9 cellular contexts compared by ENCODE assay signal in the genomic region with DNA sequence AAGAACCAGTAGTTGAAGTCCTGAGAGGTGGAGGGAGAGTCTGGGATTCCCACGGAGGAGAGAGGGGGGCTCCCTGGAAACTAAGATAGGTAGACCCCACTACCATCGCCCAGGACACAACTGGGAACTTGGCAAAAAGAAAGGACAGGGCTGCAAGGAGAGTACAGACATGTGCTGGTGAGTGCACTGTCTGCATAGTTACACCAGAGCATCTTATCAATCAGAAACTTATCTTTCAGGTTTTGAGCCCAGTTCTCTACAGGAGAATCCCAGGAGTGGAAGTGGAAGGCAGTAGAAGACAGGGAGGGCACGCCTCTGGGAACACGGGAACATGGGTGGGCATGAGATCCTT. TPM values are rescaled to one million over a fixed set of nuclear protein-coding genes. Genes with fewer than 3 reads are reported as not detected.
DNase-seq lines count a peak whose midpoint lies in the region; ATAC-seq, FAIRE-seq and TF ChIP-seq lines count a peak whose summit lies in the region.
"Had no signal": no experiment of that assay in that cellular context is flagged by ENCODE, and none has a peak within 500 bp of the region (broad histone marks: within the 10 kb centered on the region; RNA-seq: fewer than 3 reads in every experiment).

No MANE protein-coding gene starts in this region.

- peak overlapping the region; percentile 37; the same call in 1 of the 2 replicates for H3K27ac Mint-ChIP-seq in WTC11

- ATAC-seq in heart right ventricle (peak in 2 of 8 donors; percentile 1 to 2), WTC11 (no peak), lower lobe of right lung (peak in 1 of 2 donors; percentile 4)

- TF ChIP-seq POLR2A in uterus (IDR thresholded peaks at IDR 0.05) = no peak

- CTCF ChIA-PET in WTC11 (lab: Charles Lee) = interaction anchor here (1.0 kb wide), 1 partner anchor 21 kb away, joined by 4 read pairs; no protein-coding TSS in a partner anchor

- no peaks in the 10 kb centered on the region for H3K9me3 Mint-ChIP-seq in WTC11

- H3K27me3 ChIP-seq in heart right ventricle (no peaks in the 10 kb centered on the region), lower lobe of right lung (ENCODE audit: low read depth) (no peaks in the 10 kb centered on the region), uterus (no peaks in the 10 kb centered on the region), small intestine (ENCODE audit: control insufficient read depth in 2 of 2, insufficient read depth in 2 of 2, low read length in 2 of 2) (no peaks in the 10 kb centered on the region)

- TF ChIP-seq CTCF in heart right ventricle (IDR thresholded peaks at IDR 0.05) (no peak), WTC11 (IDR thresholded peaks at IDR 0.05) (no peak), lower lobe of right lung (IDR thresholded peaks at IDR 0.05) (no peak), uterus (IDR thresholded peaks at IDR 0.05) (no peak)

- H3K9me3 ChIP-seq in heart right ventricle (no peaks in the 10 kb centered on the region), lower lobe of right lung (no peaks in the 10 kb centered on the region), uterus (no peaks in the 10 kb centered on the region), small intestine (ENCODE audit: control insufficient read depth, low read depth) (no peaks in the 10 kb centered on the region)

- no peak for FAIRE-seq in small intestine (lab: Jason Lieb, UNC)

- no peak overlapping the region for H3K4me3 Mint-ChIP-seq in WTC11

- H3K4me1 ChIP-seq in heart right ventricle (peaks cover 20 to 83% (median 40%) of the 10 kb centered on the region in 9 donors), lower lobe of right lung (peaks cover 47% of the 10 kb centered on the region), uterus (no peaks in the 10 kb centered on the region), small intestine (ENCODE audit: control insufficient read depth in 2 of 2, insufficient read depth in 1 of 2, low read depth in 1 of 2, low read length in 1 of 2) (peaks cover 0 to 5% of the 10 kb centered on the region in 2 donors)

- H3K27ac ChIP-seq in heart right ventricle = peak overlapping the region; percentile 27 to 91 (median 80)
- peak overlapping the region; percentile 75 for H3K27ac ChIP-seq in lower lobe of right lung
- peak overlapping the region; percentile 51 to 55 for H3K27ac ChIP-seq in uterus
- H3K27ac ChIP-seq in small intestine (ENCODE audit: low read depth in 1 of 2, low read length in 1 of 2) = peak overlapping the region in 1 of 2 donors; percentile 52

- peaks cover 16% of the 10 kb centered on the region for H3K36me3 Mint-ChIP-seq in WTC11

- DNase-seq in heart right ventricle (no peak), cardiac septum (ENCODE audit: low spot score) (no peak), WTC11 (ENCODE audit: low spot score) (no peak), lower lobe of right lung (no peak), uterus (no peak), NCI-H1436 treated with DMSO at 0.1 percent for 48 hours (lab: John Stamatoyannopoulos, UW) (no peak), SW480 (ENCODE audit: low spot score) (no peak), small intestine (no peak)

- intact Hi-C loops in heart right ventricle (cut with DNase I) (no loop called here), cardiac septum (cut with DNase I) (no loop called here), lower lobe of right lung (cut with DNase I) (no loop called here), uterus (cut with DNase I; ENCODE audit: low total_unique reads) (no loop called here)

- POLR2A ChIA-PET in WTC11 (lab: Charles Lee) = interaction anchor here (1.6 kb wide), 1 partner anchor 18 kb away, joined by 4 read pairs; a partner anchor contains a TSS

- H3K4me1 Mint-ChIP-seq in WTC11 = peaks cover 9% of the 10 kb centered on the region

- peaks cover 5 to 50% (median 15%) of the 10 kb centered on the region in 9 donors for H3K36me3 ChIP-seq in heart right ventricle
- H3K36me3 ChIP-seq in lower lobe of right lung = peaks cover 46% of the 10 kb centered on the region
- no peaks in the 10 kb centered on the region for H3K36me3 ChIP-seq in uterus
- peaks cover 4 to 9% of the 10 kb centered on the region in 2 donors for H3K36me3 ChIP-seq in small intestine (ENCODE audit: control insufficient read depth in 2 of 2, insufficient read depth in 2 of 2, low read length in 2 of 2)

- WGBS in heart right ventricle, 2 donors = 47 to 67% methylated on average over 4 of the region's 4 CpGs
- 63 to 68% (median 64%) methylated on average over 4 of the region's 4 CpGs for WGBS in small intestine, 3 donors

- H3K4me3 ChIP-seq in heart right ventricle (peak overlapping the region in 1 of 10 donors; percentile 33), lower lobe of right lung (peak overlapping the region; percentile 2), uterus (no peak overlapping the region), small intestine (ENCODE audit: low read depth in 1 of 2, low read length in 2 of 2) (no peak overlapping the region)

- no peaks in the 10 kb centered on the region; the same call in 1 of the 2 replicates for H3K27me3 Mint-ChIP-seq in WTC11 (ENCODE audit: low read depth)

TF ChIP-seq in WTC11, 78 proteins besides CTCF, POLR2A, EP300 and RAD21 (continues in another document):
- TF ChIP-seq, protein P1, sequence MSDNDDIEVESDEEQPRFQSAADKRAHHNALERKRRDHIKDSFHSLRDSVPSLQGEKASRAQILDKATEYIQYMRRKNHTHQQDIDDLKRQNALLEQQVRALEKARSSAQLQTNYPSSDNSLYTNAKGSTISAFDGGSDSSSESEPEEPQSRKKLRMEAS (CRISPR knock-in tag; IDR thresholded peaks at IDR 0.05) = no peak
- TF ChIP-seq ATF1 (CRISPR knock-in tag; IDR thresholded peaks at IDR 0.05) (no peak), ZBTB21 (CRISPR knock-in tag; IDR thresholded peaks at IDR 0.05; ENCODE audit: borderline replicate concordance) (no peak), ZNF423 (CRISPR knock-in tag; IDR thresholded peaks at IDR 0.05) (no peak)
- TF ChIP-seq, protein P2, sequence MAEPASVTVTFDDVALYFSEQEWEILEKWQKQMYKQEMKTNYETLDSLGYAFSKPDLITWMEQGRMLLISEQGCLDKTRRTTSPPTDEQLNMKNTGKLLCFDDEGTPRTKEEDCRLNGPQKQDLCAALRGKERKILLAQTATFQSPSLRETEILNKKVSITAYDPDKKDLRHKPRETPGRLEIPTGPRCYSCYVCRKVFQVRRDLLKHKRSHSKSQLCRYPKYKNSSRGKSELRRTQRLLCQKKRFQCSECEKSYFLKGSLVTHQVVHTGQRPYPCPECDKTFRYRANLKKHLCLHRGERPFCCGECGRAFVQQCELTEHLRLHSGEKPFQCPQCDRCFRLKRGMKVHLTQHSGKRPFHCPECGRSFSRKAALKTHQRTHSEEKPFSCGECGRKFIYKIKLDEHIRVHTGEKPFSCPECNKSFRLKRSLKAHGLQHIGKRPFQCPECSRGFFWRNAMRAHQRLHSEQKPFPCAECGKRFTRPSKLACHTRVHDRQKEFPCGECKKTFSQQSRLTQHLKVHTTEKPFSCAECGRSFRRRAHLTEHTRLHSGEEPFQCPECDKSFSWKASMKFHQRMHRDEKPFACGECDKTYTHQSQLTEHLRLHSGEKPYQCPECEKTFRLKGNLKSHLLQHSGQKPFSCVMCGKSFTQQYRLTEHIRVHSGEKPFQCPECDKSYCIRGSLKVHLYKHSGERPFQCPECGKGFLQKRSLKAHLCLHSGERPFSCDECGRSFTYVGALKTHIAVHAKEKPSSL (CRISPR knock-in tag; conservative IDR thresholded peaks at IDR 0.05) = no peak
- TF ChIP-seq, protein P3, sequence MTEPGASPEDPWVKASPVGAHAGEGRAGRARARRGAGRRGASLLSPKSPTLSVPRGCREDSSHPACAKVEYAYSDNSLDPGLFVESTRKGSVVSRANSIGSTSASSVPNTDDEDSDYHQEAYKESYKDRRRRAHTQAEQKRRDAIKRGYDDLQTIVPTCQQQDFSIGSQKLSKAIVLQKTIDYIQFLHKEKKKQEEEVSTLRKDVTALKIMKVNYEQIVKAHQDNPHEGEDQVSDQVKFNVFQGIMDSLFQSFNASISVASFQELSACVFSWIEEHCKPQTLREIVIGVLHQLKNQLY (CRISPR knock-in tag; IDR thresholded peaks at IDR 0.05) = no peak

RNA-seq across cellular contexts. Expression of a gene that starts 12.2 kb away (rescaled TPM):
- total RNA-seq in heart right ventricle = 10 to 100 TPM in 9 of 10 donors, 1 to 10 TPM in 1; 9.7 to 15.8 (median 11.7) TPM
- 10 to 100 TPM; 18.5 to 22.2 TPM for polyA plus RNA-seq in heart right ventricle
- 9.5 TPM for total RNA-seq in cardiac septum
- total RNA-seq in WTC11 (2021) = 14.9 to 19.5 TPM (median 17.1 TPM) in 3 replicates
- 17.8 TPM for total RNA-seq in lower lobe of right lung
- total RNA-seq in uterus = 10 to 100 TPM; 19.7 to 38.5 (median 20.8) TPM
- polyA plus RNA-seq in small intestine = 10 to 100 TPM; 28.9 to 47.3 (median 34.7) TPM

RNA-seq across cellular contexts. Expression of a gene that starts 12.5 kb away (rescaled TPM):
- under 1 TPM in 2 of 10 donors, not detected in 8; 0.15 to 0.86 TPM for total RNA-seq in heart right ventricle
- under 1 TPM; 0.06 to 0.44 TPM for polyA plus RNA-seq in heart right ventricle
- total RNA-seq in cardiac septum = not detected
- 0.46 to 1.2 TPM (median 0.87 TPM) in 3 replicates for total RNA-seq in WTC11 (2021)
- not detected for total RNA-seq in lower lobe of right lung
- total RNA-seq in uterus = under 1 TPM in 1 of 4 donors, not detected in 3; 0.30 TPM
- polyA plus RNA-seq in small intestine = under 1 TPM in 1 of 3 donors, not detected in 2; 0.24 TPM
- total RNA-seq: dermis microvascular lymphatic vessel endothelial cell had no signal

RNA-seq across cellular contexts. Expression of a gene that starts 13.2 kb away (rescaled TPM):
- total RNA-seq in heart right ventricle (1 to 10 TPM in 9 of 10 donors, under 1 TPM in 1; 0.97 to 2.2 (median 2.0) TPM), cardiac septum (2.6 TPM), WTC11 (2021) (2.7 to 4.1 TPM (median 4.0 TPM) in 3 replicates), lower lobe of right lung (1.6 TPM), uterus (1 to 10 TPM in 2 of 4 donors, not detected in 2; 1.2 to 1.6 TPM)
- polyA plus RNA-seq in heart right ventricle (1 to 10 TPM in 1 of 2 donors, under 1 TPM in 1; 0.88 to 2.5 TPM), small intestine (1 to 10 TPM in 2 of 3 donors, under 1 TPM in 1; 0.81 to 6.3 (median 2.0) TPM)
- total RNA-seq: dermis microvascular lymphatic vessel endothelial cell had no signal

RNA-seq across cellular contexts. Expression of a gene that starts 15.8 kb away (rescaled TPM):
- total RNA-seq in heart right ventricle (1 to 10 TPM in 2 of 10 donors, under 1 TPM in 7, not detected in 1; 0.33 to 3.0 (median 0.61) TPM), cardiac septum (0.38 TPM), WTC11 (2021) (0.23 to 0.46 TPM (median 0.31 TPM) in 3 replicates), lower lobe of right lung (4.5 TPM), uterus (1 to 10 TPM in 1 of 4 donors, not detected in 3; 1.3 TPM)
- polyA plus RNA-seq in heart right ventricle (under 1 TPM; 0.16 to 0.51 TPM), small intestine (under 1 TPM in 2 of 3 donors, not detected in 1; 0.18 to 0.45 TPM)
- total RNA-seq: dermis microvascular lymphatic vessel endothelial cell had no signal

RNA-seq across cellular contexts. Expression of a gene that starts 17.8 kb away (rescaled TPM):
- total RNA-seq in heart right ventricle = 100 to 1,000 TPM; 154 to 193 (median 172) TPM
- 100 to 1,000 TPM; 160 to 422 TPM for polyA plus RNA-seq in heart right ventricle
- 201 TPM for total RNA-seq in cardiac septum
- total RNA-seq in WTC11 (2021) = 704 to 738 TPM (median 712 TPM) in 3 replicates
- 265 TPM for total RNA-seq in lower lobe of right lung
- 100 to 1,000 TPM; 119 to 429 (median 282) TPM for total RNA-seq in uterus
- 100 to 1,000 TPM; 307 to 406 (median 311) TPM for polyA plus RNA-seq in small intestine
